28 cellular contexts compared by ENCODE assay signal in genomic region chr11:17782145-17782544, GRCh38. TPM values are rescaled to one million over a fixed set of nuclear protein-coding genes. Genes with fewer than 3 reads are reported as not detected.
DNase-seq lines count a peak whose midpoint lies in the region; ATAC-seq, FAIRE-seq and TF ChIP-seq lines count a peak whose summit lies in the region.
"Had no signal": no experiment of that assay in that cellular context is flagged by ENCODE, and none has a peak within 500 bp of the region (broad histone marks: within the 10 kb centered on the region; RNA-seq: fewer than 3 reads in every experiment).

No MANE protein-coding gene starts in this region.

- no peaks in the 10 kb centered on the region for H3K36me3 Mint-ChIP-seq in T-helper 17 cell (ENCODE audit: low read depth)

- DNase-seq in activated effector memory CD4-positive, alpha-beta T cell treated with anti-CD3 and anti-CD28 coated beads, Interleukin-2, amount 50 U/mL, for 16 hours = peak; percentile 24
- DNase-seq in activated effector memory CD4-positive, alpha-beta T cell treated with Interleukin-2 at 50 U/mL for 16 hours = no peak
- DNase-seq in HepG2 (ENCODE audit: low spot score) = no peak
- DNase-seq in mesenteric fat pad (ENCODE audit: low spot score) = peak; percentile 51
- no peak for DNase-seq in T-helper 17 cell
- DNase-seq: 8988T; ACHN; BE2C; C1 segment of cervical spinal cord; CD4-positive, alpha-beta memory T cell; CD4-positive, CD25-positive, alpha-beta regulatory T cell; CD8-positive, alpha-beta memory T cell; COR-L47; DMS 273 treated with DMSO at 0.1 percent for 48 hours; DMS153; DMS53; DMS79; DND-41; EL; GDM1 had no signal

- no peaks in the 10 kb centered on the region for H3K27me3 ChIP-seq in liver (ENCODE audit: control insufficient read depth in 4 of 4, insufficient read depth in 4 of 4, low read length in 3 of 4)
- peaks cover 0 to 1% of the 10 kb centered on the region in 2 experiments; a peak in 1 of 5 replicates for H3K27me3 ChIP-seq in HepG2 (ENCODE audit: control insufficient read depth in 1 of 2, insufficient read depth in 2 of 2, low read length in 2 of 2)
- H3K27me3 ChIP-seq: BE2C, BLaER1 had no signal

- H3K4me3 ChIP-seq in liver (ENCODE audit: low read depth in 1 of 3, low read length in 3 of 3) (no peak overlapping the region), HepG2 (replicated peaks in 1 of 3; ENCODE audit: insufficient read depth in 1 of 3, low read depth in 2 of 3, low read length in 3 of 3) (no peak overlapping the region)
- H3K4me3 ChIP-seq: BLaER1, GM12878 had no signal

- H3K9ac ChIP-seq in liver (ENCODE audit: low read depth in 1 of 2, low read length in 2 of 2) = no peak overlapping the region
- H3K9ac ChIP-seq in HepG2 (ENCODE audit: insufficient read depth, low read depth, low read length) = no peak overlapping the region
- H3K9ac ChIP-seq: BLaER1 had no signal

- no peaks in the 10 kb centered on the region for H4K20me1 ChIP-seq in HepG2 (ENCODE audit: insufficient read depth, low read length)
- H4K20me1 ChIP-seq: BLaER1 had no signal

- intact Hi-C loops in HepG2 (cut with micrococcal nuclease; ENCODE audit: unreplicated experiment) = no loop called here

- no peak overlapping the region for H3K27ac ChIP-seq in liver (ENCODE audit: low read depth in 1 of 2, low read length in 2 of 2)
- no peak overlapping the region for H3K27ac ChIP-seq in HepG2 (ENCODE audit: extremely low read length, insufficient read depth, low read length)
- H3K27ac ChIP-seq: BLaER1 had no signal

- no peak for TF ChIP-seq CTCF in liver (IDR thresholded peaks at IDR 0.05; ENCODE audit: low read depth, low read length, missing input control)
- TF ChIP-seq CTCF in HepG2 (CRISPR knock-in tag; IDR thresholded peaks at IDR 0.05) = no peak

- TF ChIP-seq RAD21 in liver (IDR thresholded peaks at IDR 0.05) = no peak
- no peak for TF ChIP-seq RAD21 in HepG2 (CRISPR knock-in tag; IDR thresholded peaks at IDR 0.05)

- no peaks in the 10 kb centered on the region for H3K4me1 Mint-ChIP-seq in T-helper 17 cell
- H3K4me1 Mint-ChIP-seq: CD14-positive monocyte; CD4-positive, alpha-beta memory T cell; CD4-positive, CD25-positive, alpha-beta regulatory T cell; CD8-positive, alpha-beta memory T cell had no signal

- no peak for TF ChIP-seq EP300 in HepG2 (IDR thresholded peaks at IDR 0.05; ENCODE audit: low read depth in 2 of 2, low read length in 2 of 2)
- TF ChIP-seq EP300 in HepG2 (CRISPR knock-in tag; IDR thresholded peaks at IDR 0.05; ENCODE audit: borderline replicate concordance) = no peak

- POLR2A ChIA-PET in HepG2 (lab: Yijun Ruan, JAX) = no interaction called here

- no peak for FAIRE-seq in HepG2 (lab: Jason Lieb, UNC)
- FAIRE-seq: A204.1, GM12878, GM12892, GM18507 had no signal

- no peak overlapping the region for H3K27ac Mint-ChIP-seq in T-helper 17 cell
- H3K27ac Mint-ChIP-seq: CD4-positive, alpha-beta memory T cell; CD4-positive, CD25-positive, alpha-beta regulatory T cell; CD8-positive, alpha-beta memory T cell had no signal

- no peaks in the 10 kb centered on the region for H3K36me3 ChIP-seq in liver (ENCODE audit: control insufficient read depth in 4 of 4, insufficient read depth in 3 of 4, low read depth in 1 of 4, low read length in 3 of 4)
- peaks cover 0 to 3% of the 10 kb centered on the region in 2 experiments; a peak in 2 of 5 replicates for H3K36me3 ChIP-seq in HepG2 (replicated peaks in 1 of 2; ENCODE audit: control insufficient read depth in 1 of 2, insufficient read depth in 2 of 2, low read length in 2 of 2)
- H3K36me3 ChIP-seq: BE2C had no signal

- H3K4me3 Mint-ChIP-seq in T-helper 17 cell = no peak overlapping the region
- H3K4me3 Mint-ChIP-seq: CD14-positive monocyte; CD4-positive, alpha-beta memory T cell; CD4-positive, CD25-positive, alpha-beta regulatory T cell had no signal

- WGBS in liver = 52% methylated on average over 12 of the region's 12 CpGs
- 37% methylated on average over 12 of the region's 12 CpGs for WGBS in HepG2 (ENCODE audit: low lambda C conversion rate)

- H3K27me3 Mint-ChIP-seq in T-helper 17 cell = no peaks in the 10 kb centered on the region
- H3K27me3 Mint-ChIP-seq: CD4-positive, alpha-beta memory T cell; CD4-positive, CD25-positive, alpha-beta regulatory T cell; CD8-positive, alpha-beta memory T cell had no signal

- H3K79me2 ChIP-seq in HepG2 (ENCODE audit: insufficient read depth, low read length) = no peaks in the 10 kb centered on the region

- H3K4me1 ChIP-seq in liver (ENCODE audit: control insufficient read depth in 4 of 4, insufficient read depth in 4 of 4, low read length in 3 of 4) (peaks cover 0 to 3% (median 0%) of the 10 kb centered on the region in 4 donors), HepG2 (ENCODE audit: insufficient read depth, low read length) (no peaks in the 10 kb centered on the region)
- H3K4me1 ChIP-seq: BE2C had no signal

- CTCF ChIA-PET in HepG2 (lab: Yijun Ruan, JAX; ENCODE audit: low intra/inter-chr PET ratio, low total read pairs) = no interaction called here

- TF ChIP-seq POLR2A in HepG2 (IDR thresholded peaks at IDR 0.05; ENCODE audit: insufficient read depth in 1 of 2, low read depth in 2 of 2, low read length in 2 of 2) = no peak

- H3K4me2 ChIP-seq in HepG2 (ENCODE audit: low read depth, low read length) = no peak overlapping the region
- H3K4me2 ChIP-seq: BLaER1 had no signal

- H2AFZ ChIP-seq in HepG2 (ENCODE audit: low read length) = no peak overlapping the region

- BruUV-seq in HepG2 (replicated peaks; lab: Mats Ljungman, UMichigan) = no TSS peak

- in situ Hi-C loops in HepG2 (cut with HindIII; ENCODE audit: extremely low pct_ligation_motif_present, low pct_unique_long_range_greater_than_20kb) = no loop called here

- H3K9me3 ChIP-seq in liver (ENCODE audit: control insufficient read depth in 4 of 4, low read length in 3 of 4) (no peaks in the 10 kb centered on the region), HepG2 (ENCODE audit: low read length) (no peaks in the 10 kb centered on the region), T-helper 17 cell (ENCODE audit: control insufficient read depth, low read length, poor library complexity, severe bottlenecking) (no peaks in the 10 kb centered on the region)
- H3K9me3 ChIP-seq: BE2C, BLaER1 had no signal

- ATAC-seq in HepG2 (no peak), T-helper 17 cell (no peak)
- ATAC-seq: GM12878 had no signal

TF ChIP-seq in liver, 16 proteins besides CTCF, POLR2A, EP300 and RAD21 (continues in another document):
- no peak for TF ChIP-seq ZBTB33 (IDR thresholded peaks at IDR 0.05)

TF ChIP-seq in HepG2, 621 proteins besides CTCF, POLR2A, EP300 and RAD21 (continues in another document):
- TF ChIP-seq ZFYVE20 (CRISPR knock-in tag; IDR thresholded peaks at IDR 0.05; ENCODE audit: borderline replicate concordance, low read depth) = no peak
- TF ChIP-seq ZNF709 (CRISPR knock-in tag; IDR thresholded peaks at IDR 0.05) = no peak
- no peak for TF ChIP-seq TAF1 (CRISPR knock-in tag; IDR thresholded peaks at IDR 0.05)
- TF ChIP-seq ZNF207 (IDR thresholded peaks at IDR 0.05; ENCODE audit: borderline replicate concordance) = no peak
- no peak for TF ChIP-seq XBP1 (CRISPR knock-in tag; IDR thresholded peaks at IDR 0.05)
- no peak for TF ChIP-seq ZC3H13 (CRISPR knock-in tag; IDR thresholded peaks at IDR 0.05)
- no peak for TF ChIP-seq RNF219 (CRISPR knock-in tag; IDR thresholded peaks at IDR 0.05)

RNA-seq across cellular contexts. Expression of gene KCNC1, which starts 47.6 kb away (rescaled TPM):
- total RNA-seq in liver = not detected
- polyA plus RNA-seq in liver = under 1 TPM in 1 of 2 donors, not detected in 1; 0.54 TPM
- 0.03 and 0.04 TPM in 2 replicates for total RNA-seq in HepG2 (2016; rRNA removed; fragmentation: Illumina TruSeq; extraction: Trizol)
- not detected in 2 replicates for total RNA-seq in HepG2 (2016; cell fraction: cytosol; rRNA removed; fragmentation: Illumina TruSeq; extraction: Trizol; ENCODE audit: low read depth)
- 0.04 and 0.06 TPM in 2 replicates for total RNA-seq in HepG2 (2016; cell fraction: insoluble cytoplasmic fraction; rRNA removed; fragmentation: Illumina TruSeq; extraction: Trizol)
- 0.03 and 0.10 TPM in 2 replicates for total RNA-seq in HepG2 (2016; cell fraction: membrane; rRNA removed; fragmentation: Illumina TruSeq; extraction: Trizol)
- 0.34 and 0.38 TPM in 2 replicates for total RNA-seq in HepG2 (2016; cell fraction: nucleus; rRNA removed; fragmentation: Illumina TruSeq; extraction: Trizol)
- polyA plus RNA-seq in HepG2 (2011; rRNA removed) = 0.01 TPM in 1 of 2 replicates, not detected in the other
- not detected in 2 replicates for polyA plus RNA-seq in HepG2 (2011; cell fraction: cytosol; rRNA removed)
- polyA plus RNA-seq in HepG2 (2011; cell fraction: nucleus; rRNA removed) = 0.16 and 0.19 TPM in 2 replicates
- 0.11 and 0.51 TPM in 2 replicates for polyA plus RNA-seq in HepG2 (2012)
- 0.02 TPM in 1 of 2 replicates, not detected in the other for polyA plus RNA-seq in HepG2 (2016; cell fraction: cytosol; fragmentation: Illumina TruSeq; extraction: Trizol; ENCODE audit: low read depth)
- 0.07 TPM in 1 of 2 replicates, not detected in the other for polyA plus RNA-seq in HepG2 (2016; cell fraction: insoluble cytoplasmic fraction; fragmentation: Illumina TruSeq; extraction: Trizol; ENCODE audit: low read depth)
- 0.02 TPM in 1 of 2 replicates, not detected in the other for polyA plus RNA-seq in HepG2 (2016; cell fraction: membrane; fragmentation: Illumina TruSeq; extraction: Trizol; ENCODE audit: low read depth)
- 0.36 and 0.99 TPM in 2 replicates for polyA plus RNA-seq in HepG2 (2016; cell fraction: nucleus; fragmentation: Illumina TruSeq; extraction: Trizol; ENCODE audit: insufficient read depth, low read depth)
- not detected in 2 replicates for polyA minus RNA-seq in HepG2 (2011; rRNA and poly(A)+ RNA removed; ENCODE audit: low replicate concordance)
- not detected in 2 replicates for polyA minus RNA-seq in HepG2 (2011; cell fraction: cytosol; rRNA and poly(A)+ RNA removed)
- polyA minus RNA-seq in HepG2 (2011; cell fraction: nucleus; rRNA and poly(A)+ RNA removed) = 0.39 and 0.50 TPM in 2 replicates
- total RNA-seq in mesenteric fat pad = not detected
- total RNA-seq in T-helper 17 cell = not detected
- total RNA-seq: CD4-positive, alpha-beta memory T cell; CD4-positive, CD25-positive, alpha-beta regulatory T cell; CD8-positive, alpha-beta memory T cell; GM12878 had no signal
- polyA plus RNA-seq: AG04450; CD14-positive monocyte; CD8-positive, alpha-beta memory T cell had no signal

Comparison
In these comparisons a context has a peak if more than half of its experiments do, and no peak if none do; other contexts are left out.
1. DNase-seq: peak in activated effector memory CD4-positive, alpha-beta T cell treated with anti-CD3 and anti-CD28 coated beads, Interleukin-2, amount 50 U/mL, for 16 hours (single experiment) and mesenteric fat pad (single experiment); none in activated effector memory CD4-positive, alpha-beta T cell treated with Interleukin-2 at 50 U/mL for 16 hours (single experiment), HepG2 (single experiment) and T-helper 17 cell (0 of 3).